In genomic region chr6:142207265-142207877, GRCh38 we compare ENCODE assay signal across 8 cellular contexts.
DNase-seq lines count a peak whose midpoint lies in the region; ATAC-seq and TF ChIP-seq lines count a peak whose summit lies in the region.

No MANE protein-coding gene starts in this region.

- H3K36me3 Mint-ChIP-seq in natural killer cell = peaks cover 24% of the 10 kb centered on the region

- H3K27ac Mint-ChIP-seq in natural killer cell = peak overlapping the region in 1 of 2 donors; percentile 17

- no peaks in the 10 kb centered on the region for H3K4me1 Mint-ChIP-seq in natural killer cell

- no peaks in the 10 kb centered on the region for H3K27me3 Mint-ChIP-seq in natural killer cell (ENCODE audit: low read depth in 2 of 2)

- intact Hi-C loops in natural killer cell (cut with micrococcal nuclease) = loop anchor here (1.0 kb wide), 1 partner anchor 60 kb away; the partner anchor contains the start of genes NMBR and VTA1

- no peaks in the 10 kb centered on the region for H3K9me3 Mint-ChIP-seq in natural killer cell

- H3K4me3 Mint-ChIP-seq in natural killer cell = no peak overlapping the region

- peak; percentile 80 for ATAC-seq in GM21619 (IDR thresholded peaks at IDR 0.05; ENCODE audit: unreplicated experiment)
- peak; percentile 57 to 58 (median 57) for ATAC-seq in natural killer cell
- ATAC-seq in GM21390 (IDR thresholded peaks at IDR 0.05; ENCODE audit: unreplicated experiment) = no peak
- no peak for ATAC-seq in HG02623 (IDR thresholded peaks at IDR 0.05; ENCODE audit: unreplicated experiment)

- DNase-seq in DMS53 treated with DMSO at 0.1 percent for 48 hours (lab: John Stamatoyannopoulos, UW; ENCODE audit: unreplicated experiment) = peak; percentile 41
- DNase-seq in NCI-H1105 (lab: John Stamatoyannopoulos, UW) = peak; percentile 17
- peak; percentile 20 to 30 for DNase-seq in activated CD4-positive, alpha-beta T cell treated with anti-CD3 and anti-CD28 coated beads, Interleukin-2, amount 50 U/mL, for 4 hours
- peak; percentile 68 for DNase-seq in epithelial cell of esophagus (ENCODE audit: low read depth)
- peak; percentile 22 for DNase-seq in natural killer cell

- TF ChIP-seq CTCF in epithelial cell of esophagus (IDR thresholded peaks at IDR 0.05; ENCODE audit: insufficient read depth, low read depth, low read length, missing control alignments) = peak; percentile 91
- peak; percentile 76 for TF ChIP-seq CTCF in natural killer cell (IDR thresholded peaks at IDR 0.05)

- H3K4me3 ChIP-seq in epithelial cell of esophagus (ENCODE audit: low read length) = no peak overlapping the region

Comparison
In these comparisons a context has a peak if more than half of its experiments do, and no peak if none do; other contexts are left out.
1. DNase-seq: peak in every context shown above with its lines; median percentile 68 in epithelial cell of esophagus; 41 in DMS53 treated with DMSO at 0.1 percent for 48 hours; 25 in activated CD4-positive, alpha-beta T cell treated with anti-CD3 and anti-CD28 coated beads, Interleukin-2, amount 50 U/mL, for 4 hours; 22 in natural killer cell; 17 in NCI-H1105.
2. ATAC-seq: peak in GM21619 (single experiment) and natural killer cell (3 of 3); none in GM21390 (single experiment) and HG02623 (single experiment).